In the genomic region with DNA sequence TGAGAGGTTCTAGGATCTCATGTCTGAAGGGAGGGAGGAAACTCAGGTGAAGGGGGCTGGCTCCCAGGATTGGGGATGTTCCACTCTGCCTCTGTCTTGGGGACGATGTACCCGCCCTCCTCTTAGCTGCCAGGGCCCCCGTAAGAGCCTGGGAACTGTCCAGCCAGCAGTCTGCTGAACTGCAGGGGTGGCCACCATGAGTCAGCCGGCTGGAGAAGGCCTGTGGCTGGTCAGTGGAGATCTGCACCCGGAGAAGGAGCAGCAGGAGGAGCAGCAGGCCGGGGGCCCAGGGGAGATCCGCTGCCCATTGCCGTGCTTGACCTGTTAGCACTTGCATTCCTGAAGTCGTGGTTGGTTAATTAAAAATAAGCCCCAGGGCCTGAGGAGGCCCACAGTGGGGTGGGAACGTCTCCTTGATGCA, we compare ENCODE assay signal across 20 cellular contexts.
DNase-seq lines count a peak whose midpoint lies in the region; ATAC-seq and TF ChIP-seq lines count a peak whose summit lies in the region.
"Had no signal": no experiment of that assay in that cellular context is flagged by ENCODE, and none has a peak within 500 bp of the region (broad histone marks: within the 10 kb centered on the region; RNA-seq: fewer than 3 reads in every experiment).

No MANE protein-coding gene starts in this region.

- no peaks in the 10 kb centered on the region for H3K9me3 Mint-ChIP-seq in GM23338
- 0 out of 2 replicates have a peak, but pooled peaks cover 2% of the 10 kb centered on the region for H3K9me3 Mint-ChIP-seq in WTC11
- H3K9me3 Mint-ChIP-seq in progenitor cell of endocrine pancreas (ENCODE audit: low read depth) = no peaks in the 10 kb centered on the region
- H3K9me3 Mint-ChIP-seq: nephron had no signal

- CTCF ChIA-PET in WTC11 (lab: Charles Lee) = interaction anchor here (0.5 to 2.4 kb wide), 6 partner anchors 9 to 424 kb away, joined by 3 to 14 read pairs (median 6); no protein-coding TSS in a partner anchor
- CTCF ChIA-PET in PC-3 (lab: Charles Lee) = no interaction called here

- no peak overlapping the region for H2AFZ ChIP-seq in GM23338
- no peak overlapping the region for H2AFZ ChIP-seq in hepatocyte
- H2AFZ ChIP-seq in PC-3 (ENCODE audit: low read length) = no peak overlapping the region

- no peak for TF ChIP-seq POLR2A in transverse colon (IDR thresholded peaks at IDR 0.05)

- no peak overlapping the region for H3K4me3 Mint-ChIP-seq in GM23338
- no peak overlapping the region for H3K4me3 Mint-ChIP-seq in WTC11
- no peak overlapping the region for H3K4me3 Mint-ChIP-seq in progenitor cell of endocrine pancreas (ENCODE audit: low read depth)
- H3K4me3 Mint-ChIP-seq: B cell; effector memory CD8-positive, alpha-beta T cell; nephron had no signal

- TF ChIP-seq CTCF in GM23338 (conservative IDR thresholded peaks at IDR 0.05; ENCODE audit: low read depth in 2 of 2) (no peak), WTC11 (IDR thresholded peaks at IDR 0.05) (no peak), hepatocyte (IDR thresholded peaks at IDR 0.05; ENCODE audit: poor library complexity) (no peak), progenitor cell of endocrine pancreas (IDR thresholded peaks at IDR 0.05; ENCODE audit: unreplicated experiment) (no peak), transverse colon (IDR thresholded peaks at IDR 0.05) (no peak), PC-3 (conservative IDR thresholded peaks at IDR 0.05; ENCODE audit: low read depth, low read length) (no peak)

- H3K4me1 Mint-ChIP-seq in GM23338 (peaks cover 9% of the 10 kb centered on the region), WTC11 (peaks cover 6% of the 10 kb centered on the region; the same call in 1 of the 2 replicates), progenitor cell of endocrine pancreas (ENCODE audit: low read depth) (peaks cover 6% of the 10 kb centered on the region)
- H3K4me1 Mint-ChIP-seq: B cell had no signal

- H3K9me3 ChIP-seq in hepatocyte (ENCODE audit: low read depth) (no peaks in the 10 kb centered on the region), transverse colon (no peaks in the 10 kb centered on the region), PC-3 (ENCODE audit: low read length) (no peaks in the 10 kb centered on the region)
- H3K9me3 ChIP-seq: thyroid gland had no signal

- H3K27me3 Mint-ChIP-seq in GM23338 (ENCODE audit: insufficient read depth, low read depth, poor library complexity) (peaks cover 6% of the 10 kb centered on the region), WTC11 (ENCODE audit: low read depth) (peaks cover 11% of the 10 kb centered on the region), progenitor cell of endocrine pancreas (peaks cover 61% of the 10 kb centered on the region)

- no peaks in the 10 kb centered on the region for H3K79me2 ChIP-seq in GM23338 (replicated peaks; ENCODE audit: insufficient read depth)
- H3K79me2 ChIP-seq in hepatocyte = no peaks in the 10 kb centered on the region
- no peaks in the 10 kb centered on the region for H3K79me2 ChIP-seq in PC-3 (ENCODE audit: low read length)

- in situ Hi-C loops in transverse colon (cut with MboI; ENCODE audit: low pct_ligation_motif_present in 1 of 4, low pct_unique_long_range_greater_than_20kb in 1 of 4, low sequenced_read_pairs in 3 of 4) = loop anchor here in 1 of 4 donors (25.0 kb wide), 1 partner anchor 208 kb away; no protein-coding TSS in a partner anchor

- no peaks in the 10 kb centered on the region for H4K20me1 ChIP-seq in GM23338 (replicated peaks; ENCODE audit: insufficient read depth)
- H4K20me1 ChIP-seq in hepatocyte (ENCODE audit: insufficient read depth, poor library complexity, severe bottlenecking) = no peaks in the 10 kb centered on the region
- H4K20me1 ChIP-seq in PC-3 (ENCODE audit: low read length) = no peaks in the 10 kb centered on the region

- no TSS peak for BruUV-seq in PC-3 (replicated peaks; lab: Mats Ljungman, UMichigan)

- no peak overlapping the region for H3K4me2 ChIP-seq in GM23338
- H3K4me2 ChIP-seq in hepatocyte = no peak overlapping the region
- H3K4me2 ChIP-seq in PC-3 (ENCODE audit: low read length) = no peak overlapping the region

- H3K9me2 ChIP-seq in GM23338 (ENCODE audit: insufficient read depth) (no peaks in the 10 kb centered on the region), hepatocyte (replicated peaks; ENCODE audit: insufficient read depth) (no peaks in the 10 kb centered on the region), PC-3 (replicated peaks; ENCODE audit: low read length) (no peaks in the 10 kb centered on the region)

- POLR2A ChIA-PET in WTC11 (lab: Charles Lee) = no interaction called here
- POLR2A ChIA-PET in PC-3 (lab: Charles Lee; ENCODE audit: unreplicated experiment) = no interaction called here

- H3K27me3 ChIP-seq in GM23338 (ENCODE audit: insufficient read depth) (no peaks in the 10 kb centered on the region), hepatocyte (peaks cover 3% of the 10 kb centered on the region), transverse colon (no peaks in the 10 kb centered on the region), PC-3 (ENCODE audit: low read length) (peaks cover 26% of the 10 kb centered on the region)
- H3K27me3 ChIP-seq: thyroid gland had no signal

- H3K4me1 ChIP-seq in GM23338 (ENCODE audit: insufficient read depth) (peaks cover 5% of the 10 kb centered on the region; the same call in 1 of the 2 replicates), hepatocyte (ENCODE audit: insufficient read depth) (no peaks in the 10 kb centered on the region), transverse colon (no peaks in the 10 kb centered on the region), PC-3 (ENCODE audit: insufficient read depth, low read length) (no peaks in the 10 kb centered on the region)

- H3K36me3 ChIP-seq in GM23338 (ENCODE audit: insufficient read depth) = no peaks in the 10 kb centered on the region
- H3K36me3 ChIP-seq in hepatocyte (replicated peaks; ENCODE audit: insufficient read depth, low read depth) = no peaks in the 10 kb centered on the region
- no peaks in the 10 kb centered on the region for H3K36me3 ChIP-seq in transverse colon
- no peaks in the 10 kb centered on the region for H3K36me3 ChIP-seq in PC-3 (ENCODE audit: low read depth, low read length)
- H3K36me3 ChIP-seq: thyroid gland had no signal

- no peak overlapping the region for H3K4me3 ChIP-seq in GM23338
- H3K4me3 ChIP-seq in hepatocyte = no peak overlapping the region
- H3K4me3 ChIP-seq in transverse colon = no peak overlapping the region
- H3K4me3 ChIP-seq in PC-3 (ENCODE audit: low read length) = no peak overlapping the region
- H3K4me3 ChIP-seq: thyroid gland had no signal

- H3K9ac ChIP-seq in PC-3 (ENCODE audit: low read length) = no peak overlapping the region

- H3F3A ChIP-seq in GM23338 (replicated peaks; ENCODE audit: low read depth) (no peaks in the 10 kb centered on the region), PC-3 (ENCODE audit: low read length, unreplicated experiment) (no peaks in the 10 kb centered on the region)

- DNase-seq in GM23338 (ENCODE audit: low spot score) (no peak), WTC11 (ENCODE audit: low spot score) (peak; percentile 22), hepatocyte (ENCODE audit: low spot score) (peak; percentile 34), progenitor cell of endocrine pancreas (ENCODE audit: low spot score, unreplicated experiment) (peak; percentile 31), transverse colon (no peak), activated T-cell treated with anti-CD3 and anti-CD28 coated beads for 4 hours (no peak), PC-3 (no peak)
- DNase-seq: activated CD4-positive, alpha-beta T cell treated with anti-CD3 and anti-CD28 coated beads for 4 hours; activated naive CD4-positive, alpha-beta T cell treated with anti-CD3 and anti-CD28 coated beads, Interleukin-2, amount 50 U/mL, for 16 hours; effector memory CD8-positive, alpha-beta T cell; HCEC 1CT; MM.1S; NCI-H187; NCI-H446; stimulated activated CD4-positive, alpha-beta T cell treated with anti-CD3 and anti-CD28 coated beads, Interleukin-2, amount 100 ng/mL, for 48 hours; T-helper 9 cell had no signal

- ATAC-seq in GM23338 = peak; percentile 60
- ATAC-seq in WTC11 = no peak; the same call in 1 of the 2 replicates
- no peak for ATAC-seq in HG02642 (IDR thresholded peaks at IDR 0.05; ENCODE audit: poor library complexity, unreplicated experiment)
- ATAC-seq in PC-3 = no peak
- ATAC-seq: effector memory CD8-positive, alpha-beta T cell had no signal

- H3K36me3 Mint-ChIP-seq in GM23338 (ENCODE audit: low read depth) (no peaks in the 10 kb centered on the region), WTC11 (no peaks in the 10 kb centered on the region), progenitor cell of endocrine pancreas (ENCODE audit: insufficient read depth) (no peaks in the 10 kb centered on the region)

- H3K27ac Mint-ChIP-seq in GM23338 = no peak overlapping the region
- no peak overlapping the region for H3K27ac Mint-ChIP-seq in WTC11
- no peak overlapping the region for H3K27ac Mint-ChIP-seq in progenitor cell of endocrine pancreas
- H3K27ac Mint-ChIP-seq: B cell; effector memory CD8-positive, alpha-beta T cell had no signal

- 53% methylated on average over 10 of the region's 10 CpGs for WGBS in hepatocyte (ENCODE audit: low lambda C conversion rate, missing lambda C conversion rate)
- 54% methylated on average over 10 of the region's 10 CpGs; no CpG with 5 or more reads in 1 of the 2 donors for WGBS in transverse colon (ENCODE audit: low coverage in 1 of 2), 2 donors

- H3K27ac ChIP-seq in GM23338 (ENCODE audit: low read depth) (no peak overlapping the region), hepatocyte (no peak overlapping the region), transverse colon (no peak overlapping the region), PC-3 (ENCODE audit: low read length) (no peak overlapping the region)
- H3K27ac ChIP-seq: thyroid gland had no signal

- no peak for TF ChIP-seq EP300 in transverse colon (IDR thresholded peaks at IDR 0.05; ENCODE audit: low read depth)

- intact Hi-C loops in transverse colon (cut with DNase I; ENCODE audit: low total_unique reads) = no loop called here
- intact Hi-C loops in PC-3 (cut with micrococcal nuclease) = no loop called here

TF ChIP-seq in GM23338, 12 proteins besides CTCF, POLR2A, EP300 and RAD21 (continues in another document):
- TF ChIP-seq STAT1 (IDR thresholded peaks at IDR 0.05; ENCODE audit: unreplicated experiment) (no peak), EZH2 (IDR thresholded peaks at IDR 0.05; ENCODE audit: low read depth, unreplicated experiment) (no peak)

TF ChIP-seq in WTC11, 78 proteins besides CTCF, POLR2A, EP300 and RAD21:
- no peak for TF ChIP-seq OVOL2 (CRISPR knock-in tag; IDR thresholded peaks at IDR 0.05; ENCODE audit: borderline replicate concordance)
- peak; percentile 43; the same call in 1 of the 2 replicates for TF ChIP-seq TEAD4 (CRISPR knock-in tag; IDR thresholded peaks at IDR 0.05)
- no peak for TF ChIP-seq RELA (CRISPR knock-in tag; IDR thresholded peaks at IDR 0.05; ENCODE audit: borderline replicate concordance)
- no peak for TF ChIP-seq EMX1 (CRISPR knock-in tag; IDR thresholded peaks at IDR 0.05)
- 0 out of 2 replicates have a peak, but pooled peaks have one; percentile 56 for TF ChIP-seq JUN (CRISPR knock-in tag; IDR thresholded peaks at IDR 0.05)
- no peak for TF ChIP-seq MYBL2 (CRISPR knock-in tag; IDR thresholded peaks at IDR 0.05)
- TF ChIP-seq CREM (CRISPR knock-in tag; IDR thresholded peaks at IDR 0.05) = no peak
- TF ChIP-seq TP53 (CRISPR knock-in tag; IDR thresholded peaks at IDR 0.05) = no peak
- TF ChIP-seq SMAD4 (CRISPR knock-in tag; IDR thresholded peaks at IDR 0.05) = peak; percentile 68; the same call in 1 of the 2 replicates
TF ChIP-seq in WTC11: peak in this region for 3.

Comparison
In these comparisons a context has a peak if more than half of its experiments do, and no peak if none do; other contexts are left out.
1. DNase-seq: peak in WTC11 (single experiment), hepatocyte (single experiment) and progenitor cell of endocrine pancreas (single experiment); none in GM23338 (single experiment), transverse colon (single experiment), activated T-cell treated with anti-CD3 and anti-CD28 coated beads for 4 hours (single experiment) and PC-3 (single experiment).